10 cellular contexts compared by ENCODE assay signal in the genomic region with DNA sequence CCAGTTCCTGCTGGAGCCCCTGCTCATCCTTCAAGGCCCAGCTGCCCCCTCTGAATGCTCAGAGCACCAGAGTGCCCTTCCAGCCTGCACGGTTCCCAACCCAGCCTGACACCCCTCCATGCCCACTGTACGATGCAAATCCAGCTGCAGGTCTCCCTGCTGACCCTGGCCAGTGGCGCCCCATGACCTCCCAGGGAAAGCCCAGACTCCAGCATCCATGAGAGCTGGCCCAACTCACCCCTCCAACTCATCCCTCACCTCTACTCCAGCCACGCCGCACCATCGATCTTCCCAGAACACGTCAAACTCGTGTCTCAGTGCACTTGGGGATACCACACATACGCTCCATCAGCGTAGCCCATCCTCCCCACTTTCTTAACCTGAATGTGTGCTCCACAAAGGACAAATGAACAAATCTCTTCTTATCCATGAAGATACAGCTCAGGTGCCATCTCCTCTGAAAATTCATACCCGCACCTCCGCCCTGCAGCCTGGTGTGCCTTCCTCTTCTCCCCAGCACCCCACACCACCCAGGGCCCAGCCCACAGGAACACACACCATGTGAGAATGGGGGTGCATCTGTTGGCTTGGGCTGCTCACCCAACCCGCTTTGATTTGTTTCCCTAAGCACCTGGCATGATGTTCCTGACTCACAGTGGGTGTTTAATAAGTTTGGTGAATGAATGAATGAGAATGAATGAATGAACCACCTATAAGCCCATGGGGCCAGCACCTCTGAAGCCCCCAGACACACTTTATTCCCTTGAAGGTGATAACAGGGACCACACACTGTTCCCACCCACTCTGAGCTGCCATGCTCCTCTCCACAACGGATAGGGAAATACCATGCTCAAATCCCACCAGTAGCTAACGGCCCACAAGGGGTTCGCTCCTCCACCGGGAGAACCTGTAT. TPM values are rescaled to one million over a fixed set of nuclear protein-coding genes. Genes with fewer than 3 reads are reported as not detected.
A peak's percentile ranks its signal among the peaks of the same experiment; 100 is the strongest.
DNase-seq lines count a peak whose midpoint lies in the region; ATAC-seq and TF ChIP-seq lines count a peak whose summit lies in the region.
"Had no signal": no experiment of that assay in that cellular context is flagged by ENCODE, and none has a peak within 500 bp of the region (broad histone marks: within the 10 kb centered on the region; RNA-seq: fewer than 3 reads in every experiment).

No MANE protein-coding gene starts in this region.

- H3K27ac ChIP-seq in caudate nucleus (ENCODE audit: low read depth, low read length) (peak overlapping the region; percentile 13), transverse colon (peak overlapping the region in 3 of 4 donors; percentile 14 to 88 (median 47))

- no peaks in the 10 kb centered on the region for H3K9me3 Mint-ChIP-seq in activated naive CD4-positive, alpha-beta T cell treated with anti-CD3 and anti-CD28 coated beads, Interleukin-2, amount 50 U/mL, for 72 hours
- H3K9me3 Mint-ChIP-seq in naive thymus-derived CD8-positive, alpha-beta T cell = no peaks in the 10 kb centered on the region
- H3K9me3 Mint-ChIP-seq: memory B cell had no signal

- peaks cover 34 to 67% (median 55%) of the 10 kb centered on the region in 4 donors for H3K4me1 Mint-ChIP-seq in naive thymus-derived CD8-positive, alpha-beta T cell

- no peaks in the 10 kb centered on the region for H3K27me3 Mint-ChIP-seq in naive thymus-derived CD8-positive, alpha-beta T cell
- H3K27me3 Mint-ChIP-seq: memory B cell had no signal

- no peak for TF ChIP-seq EP300 in transverse colon (IDR thresholded peaks at IDR 0.05; ENCODE audit: low read depth)

- H3K27me3 ChIP-seq in transverse colon = no peaks in the 10 kb centered on the region

- peak overlapping the region in 2 of 10 donors; percentile 47 to 56 for H3K4me3 Mint-ChIP-seq in naive thymus-derived CD8-positive, alpha-beta T cell
- H3K4me3 Mint-ChIP-seq: memory B cell had no signal

- no peaks in the 10 kb centered on the region for H3K9me3 ChIP-seq in transverse colon

- intact Hi-C loops in transverse colon (cut with DNase I; ENCODE audit: low total_unique reads) = no loop called here

- ATAC-seq in activated naive CD4-positive, alpha-beta T cell treated with anti-CD3 and anti-CD28 coated beads, Interleukin-2, amount 50 U/mL, for 72 hours = no peak
- no peak for ATAC-seq in naive thymus-derived CD8-positive, alpha-beta T cell
- no peak for ATAC-seq in HG02763 (IDR thresholded peaks at IDR 0.05; ENCODE audit: unreplicated experiment)

- TF ChIP-seq POLR2A in transverse colon (IDR thresholded peaks at IDR 0.05) = no peak

- TF ChIP-seq CTCF in transverse colon (IDR thresholded peaks at IDR 0.05) (no peak), GM13977 (IDR thresholded peaks at IDR 0.05; ENCODE audit: extremely low read depth, insufficient read depth, missing control alignments) (no peak)

- peak in 1 of 2 donors; percentile 48 for DNase-seq in activated naive CD4-positive, alpha-beta T cell treated with anti-CD3 and anti-CD28 coated beads, Interleukin-2, amount 50 U/mL, for 72 hours (ENCODE audit: low spot score in 2 of 2)
- DNase-seq in activated naive CD4-positive, alpha-beta T cell treated with anti-CD3 and anti-CD28 coated beads, Interleukin-2, amount 50 U/mL, for 16 hours = no peak
- DNase-seq in caudate nucleus (lab: John Stamatoyannopoulos, UW) = no peak
- DNase-seq in naive thymus-derived CD8-positive, alpha-beta T cell = no peak
- no peak for DNase-seq in transverse colon
- DNase-seq in AG08396 (ENCODE audit: low spot score) = no peak
- no peak for DNase-seq in GM13977 (ENCODE audit: low spot score)
- DNase-seq: NK-92 treated with Interleukin-12 subunit alpha and Interleukin-12 subunit beta, amount 100 ng/mL, for 24 hours had no signal

- H3K4me3 ChIP-seq in transverse colon = no peak overlapping the region

- H3K4me1 ChIP-seq in transverse colon = peaks cover 16 to 49% (median 26%) of the 10 kb centered on the region in 4 donors

- H3K36me3 ChIP-seq in transverse colon = no peaks in the 10 kb centered on the region

- 73 to 94% methylated on average over 2 to 17 of the region's 17 CpGs for WGBS in transverse colon (ENCODE audit: low coverage in 1 of 2), 2 donors

- H3K36me3 Mint-ChIP-seq in activated naive CD4-positive, alpha-beta T cell treated with anti-CD3 and anti-CD28 coated beads, Interleukin-2, amount 50 U/mL, for 72 hours = peaks cover 3 to 5% of the 10 kb centered on the region in 2 donors
- H3K36me3 Mint-ChIP-seq in naive thymus-derived CD8-positive, alpha-beta T cell = peaks cover 0 to 9% (median 0%) of the 10 kb centered on the region in 3 donors

- peak overlapping the region; percentile 87 to 92 for H3K27ac Mint-ChIP-seq in activated naive CD4-positive, alpha-beta T cell treated with anti-CD3 and anti-CD28 coated beads, Interleukin-2, amount 50 U/mL, for 72 hours
- H3K27ac Mint-ChIP-seq in naive thymus-derived CD8-positive, alpha-beta T cell = peak overlapping the region in 6 of 10 donors; percentile 69 to 86 (median 80)

- in situ Hi-C loops in transverse colon (cut with MboI; ENCODE audit: low pct_ligation_motif_present in 1 of 4, low pct_unique_long_range_greater_than_20kb in 1 of 4, low sequenced_read_pairs in 3 of 4) = no loop called here
- in situ Hi-C loops in GM13977 (cut with MboI; ENCODE audit: low pct_unique_long_range_greater_than_20kb, low sequenced_read_pairs, unreplicated experiment) = no loop called here

- POLR2A ChIA-PET in naive thymus-derived CD8-positive, alpha-beta T cell (lab: Charles Lee) = interaction anchor here (0.7 to 1.3 kb wide), 4 partner anchors 11 to 39 kb away, joined by 3 to 5 read pairs (median 4); a partner anchor contains a TSS

RNA-seq across cellular contexts. Expression of a gene that starts 6.2 kb away (rescaled TPM):
- 10 to 100 TPM; 74.3 to 75.7 TPM for total RNA-seq in activated naive CD4-positive, alpha-beta T cell treated with anti-CD3 and anti-CD28 coated beads, Interleukin-2, amount 50 U/mL, for 72 hours
- 100 to 1,000 TPM; 173 to 186 TPM for total RNA-seq in naive thymus-derived CD8-positive, alpha-beta T cell
- polyA plus RNA-seq in naive thymus-derived CD8-positive, alpha-beta T cell = 1 to 10 TPM; 2.6 to 7.2 (median 2.6) TPM
- 100 to 1,000 TPM in 2 of 4 donors, 10 to 100 TPM in 2; 30.7 to 327 (median 72.3) TPM for total RNA-seq in transverse colon

RNA-seq across cellular contexts. Expression of a gene that starts 26.3 kb away (rescaled TPM):
- total RNA-seq in activated naive CD4-positive, alpha-beta T cell treated with anti-CD3 and anti-CD28 coated beads, Interleukin-2, amount 50 U/mL, for 72 hours = 10 to 100 TPM; 12.4 to 21.2 TPM
- total RNA-seq in naive thymus-derived CD8-positive, alpha-beta T cell = 1 to 10 TPM; 5.5 to 6.2 TPM
- 1 to 10 TPM; 2.6 to 3.3 (median 3.0) TPM for polyA plus RNA-seq in naive thymus-derived CD8-positive, alpha-beta T cell
- total RNA-seq in transverse colon = 10 to 100 TPM in 3 of 4 donors, 1 to 10 TPM in 1; 3.8 to 30.3 (median 22.0) TPM
